In genomic region chr5:56176155-56176798, GRCh38 we compare ENCODE assay signal across 18 cellular contexts. TPM values are rescaled to one million over a fixed set of nuclear protein-coding genes. Genes with fewer than 3 reads are reported as not detected.
DNase-seq lines count a peak whose midpoint lies in the region; ATAC-seq and TF ChIP-seq lines count a peak whose summit lies in the region.
"Had no signal": no experiment of that assay in that cellular context is flagged by ENCODE, and none has a peak within 500 bp of the region (broad histone marks: within the 10 kb centered on the region; RNA-seq: fewer than 3 reads in every experiment).

No MANE protein-coding gene starts in this region.

- TF ChIP-seq CTCF in fibroblast of pulmonary artery (IDR thresholded peaks at IDR 0.05; ENCODE audit: low read length, missing control alignments) (no peak), nephron (IDR thresholded peaks at IDR 0.05; ENCODE audit: unreplicated experiment in 3 of 3) (no peak), uterus (IDR thresholded peaks at IDR 0.05) (no peak)

- no peaks in the 10 kb centered on the region for H3K27me3 ChIP-seq in uterus
- H3K27me3 ChIP-seq: brain microvascular endothelial cell had no signal

- H3K9me3 ChIP-seq in uterus: no peaks in the 10 kb centered on the region

- peak overlapping the region in 2 of 3 experiments; percentile 25 to 46 for H3K27ac Mint-ChIP-seq in nephron
- H3K27ac Mint-ChIP-seq: activated T-helper 2 cell treated with anti-CD3 and anti-CD28 coated beads, Interferon-gamma antibody, Interleukin-2, Interleukin-4, amounts not matched to agents 10 μg/mL and 5 μg/mL and 100 μg/mL, durations not matched to agents 14 hours and 24 hours and 36 hours; T-helper 17 cell had no signal

- no peaks in the 10 kb centered on the region for H3K4me1 ChIP-seq in uterus

- no peak overlapping the region for H3K4me3 Mint-ChIP-seq in nephron
- H3K4me3 Mint-ChIP-seq: T-helper 17 cell had no signal

- no peak for TF ChIP-seq POLR2A in uterus (IDR thresholded peaks at IDR 0.05)

- H3K9me3 Mint-ChIP-seq in nephron: no peaks in the 10 kb centered on the region
- H3K9me3 Mint-ChIP-seq: activated T-helper 2 cell treated with anti-CD3 and anti-CD28 coated beads, Interferon-gamma antibody, Interleukin-2, Interleukin-4, amounts not matched to agents 10 μg/mL and 5 μg/mL and 100 μg/mL, durations not matched to agents 14 hours and 24 hours and 36 hours had no signal

- no peaks in the 10 kb centered on the region for H3K36me3 Mint-ChIP-seq in nephron (ENCODE audit: low read depth)

- peaks cover 16% of the 10 kb centered on the region for H3K4me1 Mint-ChIP-seq in nephron

- H3K4me3 ChIP-seq in fibroblast of pulmonary artery (replicated peaks; ENCODE audit: low read depth, low read length) (no peak overlapping the region), uterus (no peak overlapping the region)

- intact Hi-C loops in uterus (cut with DNase I; ENCODE audit: low total_unique reads): no loop called here

- H3K27me3 Mint-ChIP-seq in nephron (ENCODE audit: low read depth): no peaks in the 10 kb centered on the region

- peak overlapping the region in 1 of 2 donors; percentile 59 for H3K27ac ChIP-seq in uterus
- H3K27ac ChIP-seq: 22Rv1, brain microvascular endothelial cell had no signal

- H3K36me3 ChIP-seq in uterus: no peaks in the 10 kb centered on the region
- H3K36me3 ChIP-seq: brain microvascular endothelial cell had no signal

- DNase-seq in NCI-H524 (lab: John Stamatoyannopoulos, UW): peak; percentile 13 to 63
- DNase-seq in NCI-H524 treated with DMSO at 0.1 percent for 48 hours (lab: John Stamatoyannopoulos, UW): no peak
- DNase-seq in fibroblast of pulmonary artery (ENCODE audit: low read depth): peak; percentile 89
- DNase-seq in uterus: peak; percentile 58 to 62
- DNase-seq in activated CD8-positive, alpha-beta memory T cell treated with anti-CD3 and anti-CD28 coated beads, Interleukin-2, amount 50 U/mL, for 4 hours: no peak
- DNase-seq: DMS79, NCI-H1048, substantia nigra, T-helper 17 cell had no signal

- ATAC-seq in HG03135 (IDR thresholded peaks at IDR 0.05; ENCODE audit: unreplicated experiment) (no peak), GM18868 (IDR thresholded peaks at IDR 0.05; ENCODE audit: unreplicated experiment) (no peak)
- ATAC-seq: Panc1, T-helper 17 cell had no signal

RNA-seq across cellular contexts. Expression of gene ANKRD55, which starts 56.9 kb away (rescaled TPM):
- under 1 TPM in 1 of 4 donors, not detected in 3; 0.55 TPM for total RNA-seq in uterus
- total RNA-seq: NCI-H460, renal cortical epithelial cell had no signal

Comparison
In these comparisons a context has a peak if more than half of its experiments do, and no peak if none do; other contexts are left out.
1. DNase-seq: peak in NCI-H524 (2 of 2), fibroblast of pulmonary artery (single experiment) and uterus (2 of 2); none in NCI-H524 treated with DMSO at 0.1 percent for 48 hours (single experiment) and activated CD8-positive, alpha-beta memory T cell treated with anti-CD3 and anti-CD28 coated beads, Interleukin-2, amount 50 U/mL, for 4 hours (single experiment).